Comparison of ENCODE assay signal across 17 cellular contexts in the genomic region with DNA sequence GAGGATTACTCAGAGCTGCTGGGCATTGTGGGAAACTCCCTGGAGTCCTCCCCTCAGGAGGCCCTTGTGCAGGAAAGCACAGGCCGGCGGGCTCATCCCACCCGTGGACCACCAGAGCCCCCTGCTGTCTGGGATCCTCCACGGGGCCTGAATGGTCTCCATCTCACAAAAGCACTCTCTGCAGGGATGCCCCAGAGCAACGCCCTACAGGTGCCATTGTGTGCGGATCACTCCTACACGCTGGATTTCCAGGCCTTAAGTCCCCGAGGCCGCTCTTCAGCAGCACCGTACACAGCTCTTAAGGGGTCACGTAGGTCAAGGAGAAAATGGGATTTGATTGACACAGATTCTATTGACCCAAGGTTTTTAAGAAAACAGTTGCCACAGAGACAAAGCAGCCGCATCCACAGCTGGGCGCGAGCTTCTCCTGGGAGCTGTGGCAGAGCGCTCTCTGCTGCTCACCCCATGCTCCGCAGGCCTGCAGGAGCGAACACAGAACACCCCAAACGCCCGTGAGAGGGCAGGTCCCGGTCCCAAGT. TPM values are rescaled to one million over a fixed set of nuclear protein-coding genes. Genes with fewer than 3 reads are reported as not detected.
A peak's percentile ranks its signal among the peaks of the same experiment; 100 is the strongest.
DNase-seq lines count a peak whose midpoint lies in the region; ATAC-seq and TF ChIP-seq lines count a peak whose summit lies in the region.
"Had no signal": no experiment of that assay in that cellular context is flagged by ENCODE, and none has a peak within 500 bp of the region (broad histone marks: within the 10 kb centered on the region; RNA-seq: fewer than 3 reads in every experiment).

No MANE protein-coding gene starts in this region.

- H3K4me3 ChIP-seq in sigmoid colon: no peak overlapping the region
- H3K4me3 ChIP-seq in upper lobe of left lung: no peak overlapping the region
- H3K4me3 ChIP-seq: heart right ventricle had no signal

- intact Hi-C loops in sigmoid colon (cut with DNase I): no loop called here

- H3K27me3 ChIP-seq in sigmoid colon (peaks cover 0 to 19% (median 0%) of the 10 kb centered on the region in 3 donors), upper lobe of left lung (no peaks in the 10 kb centered on the region)

- DNase-seq in NK-92 treated with Interleukin-12 subunit alpha and Interleukin-12 subunit beta, amount 100 ng/mL, for 24 hours (lab: John Stamatoyannopoulos, UW): peak; percentile 2
- DNase-seq in NK-92 (lab: John Stamatoyannopoulos, UW; ENCODE audit: unreplicated experiment) (no peak), NCI-H2171 treated with DMSO at 0.1 percent for 48 hours (lab: John Stamatoyannopoulos, UW) (peak; percentile 46), ecto neural progenitor cell (ENCODE audit: low spot score) (peak; percentile 89), sigmoid colon (peak; percentile 35), upper lobe of left lung (no peak)
- no peak for DNase-seq in stimulated activated naive CD4-positive, alpha-beta T cell (lab: John Stamatoyannopoulos, UW)
- DNase-seq: activated CD4-positive, alpha-beta memory T cell treated with anti-CD3 and anti-CD28 coated beads for 36 hours; activated naive CD8-positive, alpha-beta T cell treated with anti-CD3 and anti-CD28 coated beads, Interleukin-2, amount 10 ng/mL, durations not matched to agents 7 days and 5 days; activated T-cell treated with anti-CD3 and anti-CD28 coated beads, Interleukin-2, amount 50 U/mL, for 4 hours; effector memory CD4-positive, alpha-beta T cell; heart right ventricle; kidney glomerular epithelial cell; NCI-H446 treated with DMSO at 0.1 percent for 48 hours; occipital lobe had no signal

- TF ChIP-seq CTCF in sigmoid colon (IDR thresholded peaks at IDR 0.05) (no peak), upper lobe of left lung (IDR thresholded peaks at IDR 0.05) (no peak)

- no peak for ATAC-seq in upper lobe of left lung (ENCODE audit: low FRiP score in 2 of 2)
- no peak for ATAC-seq in HG03432 (IDR thresholded peaks at IDR 0.05; ENCODE audit: unreplicated experiment)
- ATAC-seq: activated T-cell treated with anti-CD3 and anti-CD28 coated beads, Interleukin-2, amount 50 U/mL, for 4 hours; heart right ventricle; sciatic nerve had no signal

- TF ChIP-seq POLR2A in sigmoid colon (IDR thresholded peaks at IDR 0.05) (no peak), upper lobe of left lung (IDR thresholded peaks at IDR 0.05) (no peak)

- 41 to 65% methylated on average over 20 of the region's 20 CpGs for WGBS in sigmoid colon, 2 donors
- WGBS in upper lobe of left lung, 2 donors: 57 to 61% methylated on average over 17 to 20 of the region's 20 CpGs

- no peak overlapping the region for H3K27ac ChIP-seq in sigmoid colon
- no peak overlapping the region for H3K27ac ChIP-seq in upper lobe of left lung
- H3K27ac ChIP-seq: heart right ventricle had no signal

- TF ChIP-seq EP300 in sigmoid colon (IDR thresholded peaks at IDR 0.05) (no peak), upper lobe of left lung (IDR thresholded peaks at IDR 0.05) (no peak)

- H3K4me1 ChIP-seq in sigmoid colon (peaks cover 0 to 5% (median 2%) of the 10 kb centered on the region in 4 donors), upper lobe of left lung (peaks cover 0 to 6% (median 0%) of the 10 kb centered on the region in 4 donors)

- H3K9me3 ChIP-seq in sigmoid colon (peaks cover 0 to 4% (median 0%) of the 10 kb centered on the region in 4 donors), upper lobe of left lung (peaks cover 0 to 6% (median 0%) of the 10 kb centered on the region in 4 donors)

- H3K36me3 ChIP-seq in sigmoid colon (no peaks in the 10 kb centered on the region), upper lobe of left lung (no peaks in the 10 kb centered on the region)
- H3K36me3 ChIP-seq: heart right ventricle had no signal

RNA-seq across cellular contexts. Expression of gene RIMBP2, which starts 36.7 kb away (rescaled TPM):
- total RNA-seq in sigmoid colon: 1 to 10 TPM; 1.2 to 5.5 (median 2.7) TPM
- polyA plus RNA-seq in sigmoid colon: 1 to 10 TPM in 1 of 3 donors, under 1 TPM in 2; under 0.01 to 1.7 (median 0.23) TPM
- total RNA-seq in upper lobe of left lung: 1 to 10 TPM in 2 of 6 donors, under 1 TPM in 3, not detected in 1; 0.23 to 3.9 (median 0.44) TPM
- total RNA-seq: activated naive CD8-positive, alpha-beta T cell treated with anti-CD3 and anti-CD28 coated beads, Interleukin-2, amount 10 ng/mL, durations not matched to agents 7 days and 5 days; activated T-cell treated with anti-CD3 and anti-CD28 coated beads, Interleukin-2, amount 50 U/mL, for 4 hours had no signal

Comparison
In these comparisons a context has a peak if more than half of its experiments do, and no peak if none do; other contexts are left out.
1. DNase-seq: peak in NK-92 treated with Interleukin-12 subunit alpha and Interleukin-12 subunit beta, amount 100 ng/mL, for 24 hours (single experiment), NCI-H2171 treated with DMSO at 0.1 percent for 48 hours (single experiment), ecto neural progenitor cell (single experiment) and sigmoid colon (single experiment); none in NK-92 (single experiment), upper lobe of left lung (0 of 2) and stimulated activated naive CD4-positive, alpha-beta T cell (0 of 6).